Comparison of ENCODE assay signal across 8 cellular contexts in genomic region chr2:232697059-232697806, GRCh38.
A peak's percentile ranks its signal among the peaks of the same experiment; 100 is the strongest.
DNase-seq lines count a peak whose midpoint lies in the region; ATAC-seq and TF ChIP-seq lines count a peak whose summit lies in the region.

Gene GIGYF2, plus strand, starts transcription at chr2:232697331. Its CDS starts 37,867 bp downstream, at chr2:232735198.

- H3K27me3 Mint-ChIP-seq in activated naive CD4-positive, alpha-beta T cell treated with anti-CD3 and anti-CD28 coated beads, Interleukin-2, amount 50 U/mL, for 24 hours, result no peaks in the 10 kb centered on the region

- CTCF ChIA-PET in GM10248 (lab: Yijun Ruan, JAX), result interaction anchor here (0.9 kb wide), 1 partner anchor 97 kb away, joined by 3 read pairs; no protein-coding TSS in a partner anchor

- peaks cover 6% of the 10 kb centered on the region for H3K36me3 Mint-ChIP-seq in activated naive CD4-positive, alpha-beta T cell treated with anti-CD3 and anti-CD28 coated beads, Interleukin-2, amount 50 U/mL, for 24 hours

- peaks cover 36% of the 10 kb centered on the region for H3K4me1 Mint-ChIP-seq in activated naive CD4-positive, alpha-beta T cell treated with anti-CD3 and anti-CD28 coated beads, Interleukin-2, amount 50 U/mL, for 24 hours

- no peaks in the 10 kb centered on the region for H3K9me3 Mint-ChIP-seq in activated naive CD4-positive, alpha-beta T cell treated with anti-CD3 and anti-CD28 coated beads, Interleukin-2, amount 50 U/mL, for 24 hours

- ATAC-seq in HG02623 (IDR thresholded peaks at IDR 0.05; ENCODE audit: unreplicated experiment), result peak; percentile 72

- no peak for TF ChIP-seq CTCF in GM10248 (IDR thresholded peaks at IDR 0.05; ENCODE audit: control extremely low read depth, extremely low read depth, low read depth, missing control alignments)

- POLR2A ChIA-PET in GM10248 (lab: Yijun Ruan, JAX), result no interaction called here

- DNase-seq in GM10248 (ENCODE audit: extremely low spot score) (peak; percentile 98), NCI-H1105 (lab: John Stamatoyannopoulos, UW) (peak; percentile 91), SKM-1 (lab: John Stamatoyannopoulos, UW; ENCODE audit: unreplicated experiment) (peak; percentile 96), globus pallidus (ENCODE audit: low spot score) (peak; percentile 96), nucleus accumbens (lab: John Stamatoyannopoulos, UW) (peak in 55 of 56 donors; percentile 83 to 98 (median 96)), superior temporal gyrus (ENCODE audit: extremely low spot score) (peak; percentile 91)

- H3K4me3 Mint-ChIP-seq in activated naive CD4-positive, alpha-beta T cell treated with anti-CD3 and anti-CD28 coated beads, Interleukin-2, amount 50 U/mL, for 24 hours, result peak within 1 kb of the TSS; percentile 93

- peak within 1 kb of the TSS; percentile 43 for H3K27ac Mint-ChIP-seq in activated naive CD4-positive, alpha-beta T cell treated with anti-CD3 and anti-CD28 coated beads, Interleukin-2, amount 50 U/mL, for 24 hours

Comparison
In these comparisons a context has a peak if more than half of its experiments do, and no peak if none do; other contexts are left out.
1. Peak in every context shown above with its lines: DNase-seq and ATAC-seq.